7 cellular contexts compared by ENCODE assay signal in the genomic region with DNA sequence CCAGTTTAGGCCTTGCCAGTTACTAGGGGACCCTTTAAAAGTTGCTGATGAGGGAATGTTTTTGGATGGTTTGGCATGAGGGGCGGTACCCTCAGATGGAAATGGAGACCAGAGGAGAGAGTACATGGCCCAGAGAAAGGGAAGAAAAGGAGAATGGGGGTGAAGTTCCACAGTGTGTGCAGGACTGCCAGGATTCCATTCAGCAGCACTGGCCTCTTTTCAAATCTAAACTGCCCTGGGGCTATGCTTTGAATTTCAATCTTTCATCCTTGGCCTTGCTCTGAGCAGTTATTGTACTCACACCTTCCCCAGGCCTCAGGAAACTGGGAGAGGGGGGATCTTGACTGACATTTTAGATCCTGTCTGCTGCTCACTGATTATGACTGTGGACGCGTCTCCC. TPM values are rescaled to one million over a fixed set of nuclear protein-coding genes. Genes with fewer than 3 reads are reported as not detected.
A peak's percentile ranks its signal among the peaks of the same experiment; 100 is the strongest.
DNase-seq lines count a peak whose midpoint lies in the region; ATAC-seq and TF ChIP-seq lines count a peak whose summit lies in the region.
"Had no signal": no experiment of that assay in that cellular context is flagged by ENCODE, and none has a peak within 500 bp of the region (broad histone marks: within the 10 kb centered on the region; RNA-seq: fewer than 3 reads in every experiment).

No MANE protein-coding gene starts in this region.

- H3K36me3 Mint-ChIP-seq in GM23338 (ENCODE audit: low read depth) = peaks cover 99% of the 10 kb centered on the region

- H3K4me3 ChIP-seq in GM23338 (peak overlapping the region; percentile 98), astrocyte of the spinal cord (ENCODE audit: low read depth, low read length) (peak overlapping the region; percentile 99), neuron (ENCODE audit: low read length) (peak overlapping the region; percentile 75)

- in situ Hi-C loops in astrocyte of the spinal cord (cut with HindIII; ENCODE audit: low sequenced_read_pairs) = no loop called here

- peaks cover 77% of the 10 kb centered on the region for H3K79me2 ChIP-seq in GM23338 (replicated peaks; ENCODE audit: insufficient read depth)

- peaks cover 44% of the 10 kb centered on the region for H3K27me3 Mint-ChIP-seq in GM23338 (ENCODE audit: insufficient read depth, low read depth, poor library complexity)

- H3K4me1 ChIP-seq in GM23338 (ENCODE audit: insufficient read depth) (peaks cover 35% of the 10 kb centered on the region), neuron (ENCODE audit: insufficient read depth, low read length) (peaks cover 55% of the 10 kb centered on the region)

- peaks cover 2% of the 10 kb centered on the region; the same call in 2 of the 3 replicates for H3K9me3 Mint-ChIP-seq in GM23338

- no peak for TF ChIP-seq CTCF in GM23338 (conservative IDR thresholded peaks at IDR 0.05; ENCODE audit: low read depth in 2 of 2)
- no peak for TF ChIP-seq CTCF in astrocyte of the spinal cord (IDR thresholded peaks at IDR 0.05; ENCODE audit: low read depth, low read length)

- no peaks in the 10 kb centered on the region for H3K9me3 ChIP-seq in neuron (ENCODE audit: low read length)

- H3K4me1 Mint-ChIP-seq in GM23338 = peaks cover 59% of the 10 kb centered on the region

- DNase-seq in GM23338 (ENCODE audit: low spot score) (no peak), astrocyte of the spinal cord (ENCODE audit: low read depth, low spot score) (no peak), HuH-7 (ENCODE audit: low spot score) (no peak), 8988T (no peak), putamen (ENCODE audit: low spot score) (no peak)

- H3K4me2 ChIP-seq in GM23338 = peak overlapping the region; percentile 80

- no peak overlapping the region for H2AFZ ChIP-seq in GM23338
- no peak overlapping the region for H2AFZ ChIP-seq in neuron (ENCODE audit: low read depth, low read length)

- H3K27ac ChIP-seq in GM23338 (ENCODE audit: low read depth) = peak overlapping the region; percentile 95

- peaks cover 62% of the 10 kb centered on the region for H3K36me3 ChIP-seq in GM23338 (ENCODE audit: insufficient read depth)
- peaks cover 68% of the 10 kb centered on the region for H3K36me3 ChIP-seq in neuron (ENCODE audit: insufficient read depth, low read length)

- no peaks in the 10 kb centered on the region for H3K9me2 ChIP-seq in GM23338 (ENCODE audit: insufficient read depth)

- peak overlapping the region; percentile 100 for H3K27ac Mint-ChIP-seq in GM23338

- peaks cover 60% of the 10 kb centered on the region for H4K20me1 ChIP-seq in GM23338 (replicated peaks; ENCODE audit: insufficient read depth)

- peak overlapping the region; percentile 100 for H3K4me3 Mint-ChIP-seq in GM23338

- no peak for ATAC-seq in GM23338

- peaks cover 84% of the 10 kb centered on the region for H3F3A ChIP-seq in GM23338 (replicated peaks; ENCODE audit: low read depth)

- H3K27me3 ChIP-seq in GM23338 (ENCODE audit: insufficient read depth) (no peaks in the 10 kb centered on the region), neuron (ENCODE audit: insufficient read depth, low read length) (no peaks in the 10 kb centered on the region)

TF ChIP-seq in GM23338, 12 proteins besides CTCF, POLR2A, EP300 and RAD21:
- TF ChIP-seq EZH2phosphoT487 (IDR thresholded peaks at IDR 0.05; ENCODE audit: unreplicated experiment) (no peak), POLR2AphosphoS5 (IDR thresholded peaks at IDR 0.05; ENCODE audit: low read depth) (peak; percentile 28; the same call in 1 of the 2 replicates)

RNA-seq across cellular contexts. Expression of gene SLC3A2, which starts 3.0 kb away (rescaled TPM):
- total RNA-seq in GM23338 (2014; rRNA removed; shearing (Covaris generic)) = 375 and 425 TPM in 2 replicates
- 240 and 241 TPM in 2 replicates for polyA plus RNA-seq in GM23338 (2016; fragmentation: Nextera tagmentation; extraction: Ambion mirVana)

RNA-seq across cellular contexts. Expression of gene CHRM1, which starts 37.5 kb away (rescaled TPM):
- 0.14 TPM in 1 of 2 replicates, not detected in the other for total RNA-seq in GM23338 (2014; rRNA removed; shearing (Covaris generic))
- 0.30 and 0.44 TPM in 2 replicates for polyA plus RNA-seq in GM23338 (2016; fragmentation: Nextera tagmentation; extraction: Ambion mirVana)
- total RNA-seq: liver had no signal
- polyA plus RNA-seq: liver had no signal

RNA-seq across cellular contexts. Expression of gene WDR74, which starts 44.3 kb away (rescaled TPM):
- total RNA-seq in GM23338 (2014; rRNA removed; shearing (Covaris generic)) = 109 and 136 TPM in 2 replicates
- polyA plus RNA-seq in GM23338 (2016; fragmentation: Nextera tagmentation; extraction: Ambion mirVana) = 94.4 and 95.8 TPM in 2 replicates

RNA-seq across cellular contexts. Expression of gene TEX54, which starts 51.0 kb away (rescaled TPM):
- total RNA-seq in GM23338 (2014; rRNA removed; shearing (Covaris generic)) = not detected in 2 replicates
- 1.3 and 1.9 TPM in 2 replicates for polyA plus RNA-seq in GM23338 (2016; fragmentation: Nextera tagmentation; extraction: Ambion mirVana)
- total RNA-seq: liver had no signal

RNA-seq across cellular contexts. Expression of gene STX5, which starts 51.8 kb away (rescaled TPM):
- total RNA-seq in GM23338 (2014; rRNA removed; shearing (Covaris generic)) = 15.0 and 22.2 TPM in 2 replicates
- polyA plus RNA-seq in GM23338 (2016; fragmentation: Nextera tagmentation; extraction: Ambion mirVana) = 7.4 and 7.7 TPM in 2 replicates
